Comparison of ENCODE assay signal across 11 cellular contexts in genomic region chr10:14532473-14533251, GRCh38.
A peak's percentile ranks its signal among the peaks of the same experiment; 100 is the strongest.
DNase-seq lines count a peak whose midpoint lies in the region; ATAC-seq, FAIRE-seq and TF ChIP-seq lines count a peak whose summit lies in the region.
"Had no signal": no experiment of that assay in that cellular context is flagged by ENCODE, and none has a peak within 500 bp of the region (broad histone marks: within the 10 kb centered on the region; RNA-seq: fewer than 3 reads in every experiment).

No MANE protein-coding gene starts in this region.

- TF ChIP-seq CTCF in kidney (IDR thresholded peaks at IDR 0.05; ENCODE audit: borderline replicate concordance, extremely low read depth, insufficient read depth) (no peak), smooth muscle cell (IDR thresholded peaks at IDR 0.05; ENCODE audit: borderline replicate concordance, insufficient read depth, poor library complexity, severe bottlenecking) (no peak)

- H3K4me1 ChIP-seq in kidney (ENCODE audit: control insufficient read depth in 1 of 2, insufficient read depth in 1 of 2, low read depth in 1 of 2, low read length in 2 of 2) = peaks cover 24 to 36% of the 10 kb centered on the region in 2 donors
- no peaks in the 10 kb centered on the region for H3K4me1 ChIP-seq in smooth muscle cell (ENCODE audit: low read depth)
- peaks cover 0 to 2% of the 10 kb centered on the region in 2 donors for H3K4me1 ChIP-seq in aorta (ENCODE audit: control insufficient read depth in 1 of 2, insufficient read depth in 2 of 2, low read length in 2 of 2)

- peaks cover 27% of the 10 kb centered on the region for H3K36me3 Mint-ChIP-seq in activated naive CD4-positive, alpha-beta T cell treated with anti-CD3 and anti-CD28 coated beads for 36 hours (ENCODE audit: low read depth)
- H3K36me3 Mint-ChIP-seq in activated T-helper 1 cell treated with anti-CD3 and anti-CD28 coated beads, Interleukin-12 subunit alpha, Interleukin-12 subunit beta, Interleukin-2, Interleukin-4 antibody, amounts not matched to agents 30 ng/mL and 10 ng/mL and 1 ng/mL, durations not matched to agents 14 hours and 24 hours and 36 hours (ENCODE audit: low read depth) = peaks cover 49% of the 10 kb centered on the region
- H3K36me3 Mint-ChIP-seq in activated CD8-positive, alpha-beta memory T cell treated with anti-CD3 and anti-CD28 coated beads, Interleukin-2, amount 10 ng/mL, durations not matched to agents 7 days and 5 days = peaks cover 37% of the 10 kb centered on the region

- H3K27ac ChIP-seq in kidney (ENCODE audit: low read depth in 2 of 2, low read length in 2 of 2) (peak overlapping the region; percentile 14 to 86), smooth muscle cell (ENCODE audit: low read depth) (peak overlapping the region; percentile 74), aorta (ENCODE audit: low read depth in 1 of 2, low read length in 2 of 2) (no peak overlapping the region)

- peak; percentile 35 for DNase-seq in activated naive CD4-positive, alpha-beta T cell treated with anti-CD3 and anti-CD28 coated beads for 36 hours
- DNase-seq in activated naive CD4-positive, alpha-beta T cell treated with Interleukin-2 at 50 U/mL for 16 hours = no peak
- no peak for DNase-seq in activated T-helper 1 cell treated with anti-CD3 and anti-CD28 coated beads, Interleukin-12 subunit alpha, Interleukin-12 subunit beta, Interleukin-2, Interleukin-4 antibody, amounts not matched to agents 30 ng/mL and 10 ng/mL and 1 ng/mL, durations not matched to agents 14 hours and 24 hours and 36 hours (ENCODE audit: low spot score)
- DNase-seq in kidney (no peak), smooth muscle cell (lab: John Stamatoyannopoulos, UW; ENCODE audit: unreplicated experiment) (no peak), UCSD-AML1 (lab: John Stamatoyannopoulos, UW; ENCODE audit: unreplicated experiment) (no peak), aorta (no peak)
- DNase-seq in activated CD8-positive, alpha-beta memory T cell treated with anti-CD3 and anti-CD28 coated beads, Interleukin-2, amount 10 ng/mL, durations not matched to agents 7 days and 5 days = no peak
- DNase-seq: activated CD4-positive, alpha-beta T cell treated with anti-CD3 and anti-CD28 coated beads, Interleukin-2, amount 50 U/mL, for 4 hours; foreskin melanocyte; stimulated activated naive CD8-positive, alpha-beta T cell treated with anti-CD3 and anti-CD28 coated beads, Interleukin-15, amount 100 ng/mL, for 72 hours had no signal

- WGBS in smooth muscle cell (ENCODE audit: low lambda C conversion rate) = 69% methylated on average over 17 of the region's 17 CpGs
- 79 to 85% methylated on average over 17 of the region's 17 CpGs for WGBS in aorta, 2 donors

- peak overlapping the region; percentile 64 for H3K27ac Mint-ChIP-seq in activated naive CD4-positive, alpha-beta T cell treated with anti-CD3 and anti-CD28 coated beads for 36 hours
- peak overlapping the region; percentile 31 for H3K27ac Mint-ChIP-seq in activated T-helper 1 cell treated with anti-CD3 and anti-CD28 coated beads, Interleukin-12 subunit alpha, Interleukin-12 subunit beta, Interleukin-2, Interleukin-4 antibody, amounts not matched to agents 30 ng/mL and 10 ng/mL and 1 ng/mL, durations not matched to agents 14 hours and 24 hours and 36 hours
- no peak overlapping the region for H3K27ac Mint-ChIP-seq in activated CD8-positive, alpha-beta memory T cell treated with anti-CD3 and anti-CD28 coated beads, Interleukin-2, amount 10 ng/mL, durations not matched to agents 7 days and 5 days

- peak overlapping the region; percentile 39 for H3K4me2 ChIP-seq in smooth muscle cell

- H3K79me2 ChIP-seq in smooth muscle cell (ENCODE audit: low read depth) = no peaks in the 10 kb centered on the region

- no peak overlapping the region for H3K4me3 Mint-ChIP-seq in activated naive CD4-positive, alpha-beta T cell treated with anti-CD3 and anti-CD28 coated beads for 36 hours
- peak overlapping the region; percentile 13 for H3K4me3 Mint-ChIP-seq in activated T-helper 1 cell treated with anti-CD3 and anti-CD28 coated beads, Interleukin-12 subunit alpha, Interleukin-12 subunit beta, Interleukin-2, Interleukin-4 antibody, amounts not matched to agents 30 ng/mL and 10 ng/mL and 1 ng/mL, durations not matched to agents 14 hours and 24 hours and 36 hours
- H3K4me3 Mint-ChIP-seq in activated CD8-positive, alpha-beta memory T cell treated with anti-CD3 and anti-CD28 coated beads, Interleukin-2, amount 10 ng/mL, durations not matched to agents 7 days and 5 days = no peak overlapping the region
- H3K4me3 Mint-ChIP-seq: stimulated activated naive CD8-positive, alpha-beta T cell treated with anti-CD3 and anti-CD28 coated beads, Interleukin-15, amount 100 ng/mL, for 72 hours had no signal

- H3K36me3 ChIP-seq in kidney (ENCODE audit: control insufficient read depth in 1 of 2, insufficient read depth in 2 of 2, low read length in 2 of 2) (peaks cover 8 to 15% of the 10 kb centered on the region in 2 donors), smooth muscle cell (ENCODE audit: low read depth) (no peaks in the 10 kb centered on the region), aorta (ENCODE audit: control insufficient read depth in 1 of 2, insufficient read depth in 2 of 2, low read length in 1 of 2) (no peaks in the 10 kb centered on the region)

- H4K20me1 ChIP-seq in smooth muscle cell (ENCODE audit: low read depth) = peaks cover 46% of the 10 kb centered on the region

- H3K9ac ChIP-seq in kidney (ENCODE audit: low read length in 2 of 2) = peak overlapping the region in 1 of 2 donors; percentile 29
- H3K9ac ChIP-seq in smooth muscle cell (ENCODE audit: low read depth) = no peak overlapping the region

- intact Hi-C loops in activated naive CD4-positive, alpha-beta T cell treated with anti-CD3 and anti-CD28 coated beads for 36 hours (cut with micrococcal nuclease) = no loop called here
- intact Hi-C loops in activated T-helper 1 cell treated with anti-CD3 and anti-CD28 coated beads, Interleukin-12 subunit alpha, Interleukin-12 subunit beta, Interleukin-2, Interleukin-4 antibody, amounts not matched to agents 30 ng/mL and 10 ng/mL and 1 ng/mL, durations not matched to agents 14 hours and 24 hours and 36 hours (cut with micrococcal nuclease) = no loop called here
- intact Hi-C loops in kidney (cut with DNase I) (no loop called here), aorta (cut with DNase I) (no loop called here)

- no peak overlapping the region for H2AFZ ChIP-seq in smooth muscle cell (ENCODE audit: low read depth)

- H3K4me3 ChIP-seq in kidney (ENCODE audit: low read length in 2 of 2) = peak overlapping the region in 1 of 2 donors; percentile 7
- H3K4me3 ChIP-seq in smooth muscle cell = no peak overlapping the region
- H3K4me3 ChIP-seq in aorta (ENCODE audit: low read length in 2 of 2) = no peak overlapping the region

- H3K4me1 Mint-ChIP-seq in activated naive CD4-positive, alpha-beta T cell treated with anti-CD3 and anti-CD28 coated beads for 36 hours (ENCODE audit: low read depth) = peaks cover 92% of the 10 kb centered on the region
- H3K4me1 Mint-ChIP-seq in activated T-helper 1 cell treated with anti-CD3 and anti-CD28 coated beads, Interleukin-12 subunit alpha, Interleukin-12 subunit beta, Interleukin-2, Interleukin-4 antibody, amounts not matched to agents 30 ng/mL and 10 ng/mL and 1 ng/mL, durations not matched to agents 14 hours and 24 hours and 36 hours (ENCODE audit: low read depth) = peaks cover 87% of the 10 kb centered on the region
- H3K4me1 Mint-ChIP-seq in activated CD8-positive, alpha-beta memory T cell treated with anti-CD3 and anti-CD28 coated beads, Interleukin-2, amount 10 ng/mL, durations not matched to agents 7 days and 5 days = peaks cover 48% of the 10 kb centered on the region

- CTCF ChIA-PET in activated naive CD4-positive, alpha-beta T cell treated with anti-CD3 and anti-CD28 coated beads for 36 hours (lab: Charles Lee) = no interaction called here
- CTCF ChIA-PET in activated CD8-positive, alpha-beta memory T cell treated with anti-CD3 and anti-CD28 coated beads, Interleukin-2, amount 10 ng/mL, durations not matched to agents 7 days and 5 days (lab: Charles Lee) = interaction anchor here (1.5 kb wide), 1 partner anchor 10 kb away, joined by 4 read pairs; no protein-coding TSS in a partner anchor

- H3K27me3 ChIP-seq in smooth muscle cell (ENCODE audit: low read depth) (no peaks in the 10 kb centered on the region), aorta (ENCODE audit: control insufficient read depth in 1 of 2, insufficient read depth in 2 of 2, low read length in 1 of 2) (no peaks in the 10 kb centered on the region)

- H3F3A ChIP-seq in smooth muscle cell (ENCODE audit: low read depth) = peaks cover 17% of the 10 kb centered on the region

- no peaks in the 10 kb centered on the region for H3K27me3 Mint-ChIP-seq in activated naive CD4-positive, alpha-beta T cell treated with anti-CD3 and anti-CD28 coated beads for 36 hours (ENCODE audit: low read depth)
- H3K27me3 Mint-ChIP-seq in activated T-helper 1 cell treated with anti-CD3 and anti-CD28 coated beads, Interleukin-12 subunit alpha, Interleukin-12 subunit beta, Interleukin-2, Interleukin-4 antibody, amounts not matched to agents 30 ng/mL and 10 ng/mL and 1 ng/mL, durations not matched to agents 14 hours and 24 hours and 36 hours (ENCODE audit: insufficient read depth) = no peaks in the 10 kb centered on the region
- no peaks in the 10 kb centered on the region for H3K27me3 Mint-ChIP-seq in activated CD8-positive, alpha-beta memory T cell treated with anti-CD3 and anti-CD28 coated beads, Interleukin-2, amount 10 ng/mL, durations not matched to agents 7 days and 5 days
- H3K27me3 Mint-ChIP-seq: stimulated activated naive CD8-positive, alpha-beta T cell treated with anti-CD3 and anti-CD28 coated beads, Interleukin-15, amount 100 ng/mL, for 72 hours had no signal

- no peak for FAIRE-seq in kidney (lab: Jason Lieb, UNC)

- H3K9me3 ChIP-seq in kidney (ENCODE audit: control insufficient read depth in 1 of 2, low read length in 2 of 2) (no peaks in the 10 kb centered on the region), smooth muscle cell (replicated peaks; ENCODE audit: low read depth) (no peaks in the 10 kb centered on the region), aorta (ENCODE audit: control insufficient read depth, low read length) (no peaks in the 10 kb centered on the region)

- H3K9me3 Mint-ChIP-seq in activated naive CD4-positive, alpha-beta T cell treated with anti-CD3 and anti-CD28 coated beads for 36 hours = no peaks in the 10 kb centered on the region
- H3K9me3 Mint-ChIP-seq in activated T-helper 1 cell treated with anti-CD3 and anti-CD28 coated beads, Interleukin-12 subunit alpha, Interleukin-12 subunit beta, Interleukin-2, Interleukin-4 antibody, amounts not matched to agents 30 ng/mL and 10 ng/mL and 1 ng/mL, durations not matched to agents 14 hours and 24 hours and 36 hours = no peaks in the 10 kb centered on the region
- no peaks in the 10 kb centered on the region for H3K9me3 Mint-ChIP-seq in activated CD8-positive, alpha-beta memory T cell treated with anti-CD3 and anti-CD28 coated beads, Interleukin-2, amount 10 ng/mL, durations not matched to agents 7 days and 5 days (ENCODE audit: low read depth)
- H3K9me3 Mint-ChIP-seq: stimulated activated naive CD8-positive, alpha-beta T cell treated with anti-CD3 and anti-CD28 coated beads, Interleukin-15, amount 100 ng/mL, for 72 hours had no signal

- ATAC-seq in activated CD8-positive, alpha-beta memory T cell treated with anti-CD3 and anti-CD28 coated beads, Interleukin-2, amount 10 ng/mL, durations not matched to agents 7 days and 5 days = no peak
- ATAC-seq in aorta (ENCODE audit: low FRiP score) = no peak
- ATAC-seq: stimulated activated naive CD8-positive, alpha-beta T cell treated with anti-CD3 and anti-CD28 coated beads, Interleukin-15, amount 100 ng/mL, for 72 hours had no signal

Comparison
In these comparisons a context has a peak if more than half of its experiments do, and no peak if none do; other contexts are left out.
1. H3K27ac ChIP-seq: peak in kidney (2 of 2) and smooth muscle cell (single experiment); none in aorta (0 of 2).